In the genomic region with DNA sequence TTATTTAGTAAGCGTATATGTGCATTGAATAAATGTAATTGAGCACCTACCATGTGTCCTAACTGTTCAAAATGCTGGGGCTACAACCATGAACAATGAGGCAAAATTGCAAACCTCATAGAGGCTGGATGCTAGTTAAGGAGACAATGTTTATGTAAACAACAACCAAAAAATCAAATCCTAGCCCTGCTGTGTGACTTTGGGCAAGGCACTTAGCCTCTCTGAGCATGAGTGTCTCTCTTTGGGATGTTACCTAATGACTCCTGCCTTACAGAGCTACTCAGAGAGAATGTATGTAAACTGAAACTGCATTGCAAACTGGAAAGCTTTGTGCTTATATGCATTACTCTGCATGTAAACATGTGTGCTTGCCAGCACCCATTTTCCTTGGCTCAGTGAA, we compare ENCODE assay signal across 25 cellular contexts.
"Had no signal": no experiment of that assay in that cellular context is flagged by ENCODE, and none has a peak within 500 bp of the region (broad histone marks: within the 10 kb centered on the region; RNA-seq: fewer than 3 reads in every experiment).

No MANE protein-coding gene starts in this region.

- H3K36me3 ChIP-seq: MG63 had no signal

- FAIRE-seq: HTR-8/SVneo had no signal

- H3K36me3 Mint-ChIP-seq: T-cell had no signal

- H3K27ac ChIP-seq: HL-60, RWPE1 had no signal

- ATAC-seq: Panc1, PC-3, T-cell had no signal

- DNase-seq: Karpas-422; KG1; MG63; NCI-H1092; NCI-H1105 treated with DMSO at 0.1 percent for 48 hours; NCI-H1417 treated with DMSO at 0.1 percent for 48 hours; NCI-H146; NCI-H187 treated with DMSO at 0.1 percent for 48 hours; NCI-H2081 treated with DMSO at 0.1 percent for 48 hours; NCI-H2171; NCI-H226; NCI-H446; NCI-H510A; NCI-H524 treated with DMSO at 0.1 percent for 48 hours; NCI-H82; NK-92 treated with Interleukin-12 subunit alpha and Interleukin-12 subunit beta, amount 100 ng/mL, for 24 hours; PC-3; SHP77; SK-N-SH; SW 1271; T-cell had no signal

- H3K27ac Mint-ChIP-seq: T-cell had no signal

- H3K4me3 Mint-ChIP-seq: T-cell had no signal

- H3K4me2 ChIP-seq: SK-N-SH had no signal

- H3K9me3 ChIP-seq: MG63, SK-N-SH had no signal

- H3K4me3 ChIP-seq: MG63 had no signal

- H3K9me3 Mint-ChIP-seq: T-cell had no signal

- H3K9ac ChIP-seq: SK-N-SH had no signal
